1 cellular context compared by ENCODE assay signal in the genomic region with DNA sequence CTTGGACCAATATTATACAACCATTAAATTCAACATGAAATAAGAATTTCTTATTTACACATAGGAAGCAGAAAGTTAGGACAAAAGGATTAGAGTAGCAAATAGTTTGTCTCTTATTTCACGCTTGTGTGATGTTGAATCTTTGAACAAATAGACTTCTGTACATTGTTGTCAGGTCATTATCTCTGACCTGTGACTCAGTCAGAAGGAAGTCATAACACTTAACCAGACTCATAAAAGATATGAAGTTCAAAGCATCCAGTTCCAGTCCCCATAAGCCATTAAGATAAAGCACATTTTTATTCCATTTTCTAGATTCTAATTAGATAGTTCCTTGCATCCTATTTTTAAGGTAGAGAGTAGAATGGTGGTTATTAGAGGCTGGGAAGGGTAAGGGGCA.
TF ChIP-seq lines count a peak whose summit lies in the region.

No MANE protein-coding gene starts in this region.

TF ChIP-seq in HepG2, 621 proteins besides CTCF, POLR2A, EP300 and RAD21 (continued from another document):
- no peak for TF ChIP-seq ZNF687 (CRISPR knock-in tag; IDR thresholded peaks at IDR 0.05)
